ENCODE assay signal across 3 cellular contexts in genomic region chr14:33936391-33936790, GRCh38.
A peak's percentile ranks its signal among the peaks of the same experiment; 100 is the strongest.
TF ChIP-seq lines count a peak whose summit lies in the region.

No MANE protein-coding gene starts in this region.

TF ChIP-seq in GM23338, 12 proteins besides CTCF, POLR2A, EP300 and RAD21 (continues in another document):
- TF ChIP-seq ZNF114 (CRISPR knock-in tag; IDR thresholded peaks at IDR 0.05) (no peak), CREB1 (CRISPR knock-in tag; IDR thresholded peaks at IDR 0.05; ENCODE audit: low read depth) (no peak), EZH2 (IDR thresholded peaks at IDR 0.05; ENCODE audit: low read depth, unreplicated experiment) (no peak), STAT1 (IDR thresholded peaks at IDR 0.05; ENCODE audit: unreplicated experiment) (no peak), NANOG (IDR thresholded peaks at IDR 0.05; ENCODE audit: borderline replicate concordance) (no peak), REST (IDR thresholded peaks at IDR 0.05; ENCODE audit: unreplicated experiment) (no peak), ETS1 (IDR thresholded peaks at IDR 0.05) (no peak), POLR2AphosphoS5 (IDR thresholded peaks at IDR 0.05; ENCODE audit: low read depth) (no peak), EZH2phosphoT487 (IDR thresholded peaks at IDR 0.05; ENCODE audit: unreplicated experiment) (no peak), ZNF331 (CRISPR knock-in tag; IDR thresholded peaks at IDR 0.05; ENCODE audit: low read depth) (no peak)

TF ChIP-seq in HEK293, 187 proteins besides CTCF, POLR2A, EP300 and RAD21:
- TF ChIP-seq ZIC2 (tag by site-specific recombination; IDR thresholded peaks at IDR 0.05), result peak; percentile 41
- no peak for TF ChIP-seq ZNF510 (tag by site-specific recombination; IDR thresholded peaks at IDR 0.05; ENCODE audit: insufficient replicate concordance)
- TF ChIP-seq HOXD13 (CRISPR knock-in tag; IDR thresholded peaks at IDR 0.05; ENCODE audit: borderline replicate concordance), result no peak
- TF ChIP-seq ZNF354C (tag by site-specific recombination; IDR thresholded peaks at IDR 0.05; ENCODE audit: borderline replicate concordance, low read depth), result no peak
- no peak for TF ChIP-seq ZNF426 (tag by site-specific recombination; IDR thresholded peaks at IDR 0.05)
- no peak for TF ChIP-seq ZSCAN23 (tag by site-specific recombination; IDR thresholded peaks at IDR 0.05)
- TF ChIP-seq ZEB2 (tag by site-specific recombination; IDR thresholded peaks at IDR 0.05), result no peak
- no peak for TF ChIP-seq TSHZ1 (tag by site-specific recombination; IDR thresholded peaks at IDR 0.05; ENCODE audit: borderline replicate concordance)
- TF ChIP-seq ZNF624 (tag by site-specific recombination; IDR thresholded peaks at IDR 0.05), result no peak
- TF ChIP-seq WT1 (tag by site-specific recombination; IDR thresholded peaks at IDR 0.05), result no peak
- no peak for TF ChIP-seq ZNF501 (tag by site-specific recombination; IDR thresholded peaks at IDR 0.05)
- no peak for TF ChIP-seq INSM2 (tag by site-specific recombination; IDR thresholded peaks at IDR 0.05)
- TF ChIP-seq, protein P1, sequence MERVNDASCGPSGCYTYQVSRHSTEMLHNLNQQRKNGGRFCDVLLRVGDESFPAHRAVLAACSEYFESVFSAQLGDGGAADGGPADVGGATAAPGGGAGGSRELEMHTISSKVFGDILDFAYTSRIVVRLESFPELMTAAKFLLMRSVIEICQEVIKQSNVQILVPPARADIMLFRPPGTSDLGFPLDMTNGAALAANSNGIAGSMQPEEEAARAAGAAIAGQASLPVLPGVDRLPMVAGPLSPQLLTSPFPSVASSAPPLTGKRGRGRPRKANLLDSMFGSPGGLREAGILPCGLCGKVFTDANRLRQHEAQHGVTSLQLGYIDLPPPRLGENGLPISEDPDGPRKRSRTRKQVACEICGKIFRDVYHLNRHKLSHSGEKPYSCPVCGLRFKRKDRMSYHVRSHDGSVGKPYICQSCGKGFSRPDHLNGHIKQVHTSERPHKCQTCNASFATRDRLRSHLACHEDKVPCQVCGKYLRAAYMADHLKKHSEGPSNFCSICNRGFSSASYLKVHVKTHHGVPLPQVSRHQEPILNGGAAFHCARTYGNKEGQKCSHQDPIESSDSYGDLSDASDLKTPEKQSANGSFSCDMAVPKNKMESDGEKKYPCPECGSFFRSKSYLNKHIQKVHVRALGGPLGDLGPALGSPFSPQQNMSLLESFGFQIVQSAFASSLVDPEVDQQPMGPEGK (tag by site-specific recombination; IDR thresholded peaks at IDR 0.05), result peak; percentile 45; the same call in 1 of the 2 replicates
- no peak for TF ChIP-seq ZNF514 (tag by site-specific recombination; IDR thresholded peaks at IDR 0.05)
- no peak for TF ChIP-seq REST (tag by site-specific recombination; IDR thresholded peaks at IDR 0.05)
- no peak for TF ChIP-seq ZNF394 (tag by site-specific recombination; IDR thresholded peaks at IDR 0.05; ENCODE audit: borderline replicate concordance)

TF ChIP-seq in H1, 55 proteins besides CTCF, POLR2A, EP300 and RAD21:
- TF ChIP-seq RXRA (IDR thresholded peaks at IDR 0.05; ENCODE audit: insufficient read depth, low read depth, low read length) (no peak), TAF1 (IDR thresholded peaks at IDR 0.05; ENCODE audit: low read depth, low read length) (no peak), SIX5 (IDR thresholded peaks at IDR 0.05; ENCODE audit: low read depth, low read length) (no peak), POU5F1 (IDR thresholded peaks at IDR 0.05; ENCODE audit: low read depth, low read length) (no peak), SP1 (IDR thresholded peaks at IDR 0.05; ENCODE audit: low read depth, low read length) (no peak), JUN (IDR thresholded peaks at IDR 0.05; ENCODE audit: low read depth, low read length) (no peak)
